Comparison of ENCODE assay signal across 2 cellular contexts in genomic region chr12:91948504-91948903, GRCh38.
TF ChIP-seq lines count a peak whose summit lies in the region.

No MANE protein-coding gene starts in this region.

TF ChIP-seq in IMR-90, 13 proteins besides CTCF, POLR2A, EP300 and RAD21 (continued from another document):
- TF ChIP-seq ELK1 (IDR thresholded peaks at IDR 0.05; ENCODE audit: borderline replicate concordance, low read depth, low read length), result no peak
- no peak for TF ChIP-seq RFX5 (IDR thresholded peaks at IDR 0.05; ENCODE audit: low read depth, low read length)
- TF ChIP-seq FOS (IDR thresholded peaks at IDR 0.05; ENCODE audit: low read depth, low read length), result no peak
- no peak for TF ChIP-seq RCOR1 (IDR thresholded peaks at IDR 0.05; ENCODE audit: insufficient replicate concordance, low read length)
- TF ChIP-seq MAZ (IDR thresholded peaks at IDR 0.05; ENCODE audit: borderline replicate concordance, low read depth, low read length), result no peak
- no peak for TF ChIP-seq NFE2L2 (IDR thresholded peaks at IDR 0.05; ENCODE audit: low read depth, low read length)
- TF ChIP-seq SMC3 (IDR thresholded peaks at IDR 0.05; ENCODE audit: low read depth, low read length), result no peak
- no peak for TF ChIP-seq MXI1 (IDR thresholded peaks at IDR 0.05; ENCODE audit: borderline replicate concordance, low read depth, low read length)
- no peak for TF ChIP-seq USF2 (IDR thresholded peaks at IDR 0.05; ENCODE audit: low read depth, low read length)

TF ChIP-seq in GM12878, 131 proteins besides CTCF, POLR2A, EP300 and RAD21 (continued from another document):
- TF ChIP-seq ZBTB40 (IDR thresholded peaks at IDR 0.05; ENCODE audit: borderline replicate concordance), result no peak
- no peak for TF ChIP-seq SMARCA5 (IDR thresholded peaks at IDR 0.05)
- TF ChIP-seq SPI1 (IDR thresholded peaks at IDR 0.05; ENCODE audit: borderline replicate concordance, insufficient read depth, low read depth, low read length), result peak; percentile 14; the same call in 1 of the 2 replicates
- TF ChIP-seq ZBTB4 (CRISPR knock-in tag; IDR thresholded peaks at IDR 0.05), result no peak
